ENCODE assay signal across 21 cellular contexts in genomic region chr5:104080646-104081175, GRCh38.
"Had no signal": no experiment of that assay in that cellular context is flagged by ENCODE, and none has a peak within 500 bp of the region (broad histone marks: within the 10 kb centered on the region; RNA-seq: fewer than 3 reads in every experiment).

No MANE protein-coding gene starts in this region.

- H3K36me3 Mint-ChIP-seq: activated naive CD8-positive, alpha-beta T cell; memory B cell had no signal

- ATAC-seq: activated T-helper 17 cell treated with anti-CD3 and anti-CD28 coated beads, Interleukin-2, amount 50 U/mL, for 72 hours; gastrocnemius medialis; left ventricle myocardium superior; right cardiac atrium; upper lobe of right lung had no signal

- H3K27me3 ChIP-seq: esophagus muscularis mucosa, gastrocnemius medialis, thyroid gland, upper lobe of right lung had no signal

- H3K4me1 Mint-ChIP-seq: activated T-helper 17 cell treated with anti-CD3 and anti-CD28 coated beads, Interleukin-2, amount 50 U/mL, for 72 hours; central memory CD8-positive, alpha-beta T cell; memory B cell; nephron progenitor cell had no signal

- H3K9me3 ChIP-seq: esophagus muscularis mucosa, gastrocnemius medialis, thyroid gland, upper lobe of right lung had no signal

- H3K27ac ChIP-seq: coronary artery, esophagus muscularis mucosa, gastrocnemius medialis, parathyroid adenoma, thyroid gland, upper lobe of right lung, VCaP had no signal

- H3K4me1 ChIP-seq: esophagus muscularis mucosa, gastrocnemius medialis, parathyroid adenoma, thyroid gland, upper lobe of right lung had no signal

- H3K36me3 ChIP-seq: esophagus muscularis mucosa, gastrocnemius medialis, thyroid gland, upper lobe of right lung had no signal

- H3K79me2 ChIP-seq: parathyroid adenoma had no signal

- DNase-seq: activated naive CD4-positive, alpha-beta T cell; activated T-cell treated with anti-CD3 and anti-CD28 coated beads, Interleukin-2, amount 50 U/mL, for 1 hour; gastrocnemius medialis; left ventricle myocardium superior; nephron progenitor cell; nucleus accumbens; right cardiac atrium; stimulated activated CD4-positive, alpha-beta T cell treated with anti-CD3 and anti-CD28 coated beads, Interleukin-1b, Interleukin-23, amount 100 ng/mL, for 48 hours; substantia nigra; thyroid gland; upper lobe of right lung had no signal

- H2AFZ ChIP-seq: parathyroid adenoma had no signal

- H3K27me3 Mint-ChIP-seq: activated naive CD8-positive, alpha-beta T cell; activated T-helper 17 cell treated with anti-CD3 and anti-CD28 coated beads, Interleukin-2, amount 50 U/mL, for 72 hours; central memory CD8-positive, alpha-beta T cell; memory B cell; stimulated activated naive CD8-positive, alpha-beta T cell treated with anti-CD3 and anti-CD28 coated beads, Interleukin-15, Interleukin-2, amounts not matched to agents 100 ng/mL and 50 ng/mL, for 24 hours had no signal

- H3K9ac ChIP-seq: parathyroid adenoma had no signal

- H3K4me3 ChIP-seq: coronary artery, esophagus muscularis mucosa, gastrocnemius medialis, thyroid gland, upper lobe of right lung had no signal

- H3K4me3 Mint-ChIP-seq: activated naive CD8-positive, alpha-beta T cell; activated T-helper 17 cell treated with anti-CD3 and anti-CD28 coated beads, Interleukin-2, amount 50 U/mL, for 72 hours; central memory CD8-positive, alpha-beta T cell; memory B cell; nephron progenitor cell; stimulated activated naive CD8-positive, alpha-beta T cell treated with anti-CD3 and anti-CD28 coated beads, Interleukin-15, Interleukin-2, amounts not matched to agents 100 ng/mL and 50 ng/mL, for 24 hours; T-helper 1 cell treated with Interleukin-12 subunit alpha and Interleukin-12 subunit beta and Interleukin-4 antibody, amounts not matched to agents 30 μg/mL and 1 μg/mL, for 36 hours had no signal

- H3K27ac Mint-ChIP-seq: activated naive CD8-positive, alpha-beta T cell; activated T-helper 17 cell treated with anti-CD3 and anti-CD28 coated beads, Interleukin-2, amount 50 U/mL, for 72 hours; memory B cell; nephron progenitor cell; stimulated activated naive CD8-positive, alpha-beta T cell treated with anti-CD3 and anti-CD28 coated beads, Interleukin-15, Interleukin-2, amounts not matched to agents 100 ng/mL and 50 ng/mL, for 24 hours; T-helper 1 cell treated with Interleukin-12 subunit alpha and Interleukin-12 subunit beta and Interleukin-4 antibody, amounts not matched to agents 30 μg/mL and 1 μg/mL, for 36 hours had no signal
